ENCODE assay signal across 15 cellular contexts in genomic region chr2:144379891-144380311, GRCh38.
DNase-seq lines count a peak whose midpoint lies in the region; ATAC-seq and TF ChIP-seq lines count a peak whose summit lies in the region.
"Had no signal": no experiment of that assay in that cellular context is flagged by ENCODE, and none has a peak within 500 bp of the region (broad histone marks: within the 10 kb centered on the region; RNA-seq: fewer than 3 reads in every experiment).

No MANE protein-coding gene starts in this region.

- peaks cover 7% of the 10 kb centered on the region; the same call in 1 of the 2 replicates for H3K4me1 Mint-ChIP-seq in WTC11

- POLR2A ChIA-PET in WTC11 (lab: Charles Lee): no interaction called here

- H3K9me3 Mint-ChIP-seq in WTC11: peaks cover 6% of the 10 kb centered on the region

- H3K36me3 ChIP-seq in gastrocnemius medialis (no peaks in the 10 kb centered on the region), BE2C (no peaks in the 10 kb centered on the region)

- in situ Hi-C loops in gastrocnemius medialis (cut with MboI; ENCODE audit: low sequenced_read_pairs in 4 of 4): no loop called here

- TF ChIP-seq CTCF in WTC11 (IDR thresholded peaks at IDR 0.05) (no peak), gastrocnemius medialis (IDR thresholded peaks at IDR 0.05 in 4 of 5, conservative IDR thresholded peaks at IDR 0.05 in 1 of 5) (no peak), BE2C (IDR thresholded peaks at IDR 0.05; ENCODE audit: low read depth, low read length) (no peak)

- no peaks in the 10 kb centered on the region for H3K27me3 Mint-ChIP-seq in WTC11 (ENCODE audit: low read depth)

- no peak overlapping the region for H3K27ac Mint-ChIP-seq in WTC11
- H3K27ac Mint-ChIP-seq: activated CD4-positive, alpha-beta T cell treated with anti-CD3 and anti-CD28 coated beads, Interleukin-2, amount 10 ng/mL, durations not matched to agents 24 days and 14 days had no signal

- no peaks in the 10 kb centered on the region for H3K27me3 ChIP-seq in gastrocnemius medialis
- no peaks in the 10 kb centered on the region for H3K27me3 ChIP-seq in BE2C
- H3K27me3 ChIP-seq: BLaER1 treated with 17β-estradiol and CSF1 and Interleukin-3, amounts not matched to agents 10 nM and 100 nM had no signal

- peak overlapping the region in 2 of 4 donors; percentile 12 to 17 for H3K27ac ChIP-seq in gastrocnemius medialis
- H3K27ac ChIP-seq: KMS-11 had no signal

- H3K36me3 Mint-ChIP-seq in WTC11: no peaks in the 10 kb centered on the region

- H3K4me1 ChIP-seq in gastrocnemius medialis (no peaks in the 10 kb centered on the region), BE2C (no peaks in the 10 kb centered on the region)

- ATAC-seq in WTC11 (peak; percentile 36), left ventricle myocardium superior (peak; percentile 67), gastrocnemius medialis (peak; percentile 54 to 61)

- no peak overlapping the region for H3K4me3 Mint-ChIP-seq in WTC11
- H3K4me3 Mint-ChIP-seq: activated CD4-positive, alpha-beta T cell treated with anti-CD3 and anti-CD28 coated beads, Interleukin-2, amount 10 ng/mL, durations not matched to agents 24 days and 14 days had no signal

- H3K4me3 ChIP-seq in gastrocnemius medialis (peak overlapping the region; percentile 27 to 41 (median 34)), BE2C (ENCODE audit: low read depth, low read length) (no peak overlapping the region)
- H3K4me3 ChIP-seq: BLaER1 treated with 17β-estradiol and CSF1 and Interleukin-3, amounts not matched to agents 10 nM and 100 nM had no signal

- no peak for TF ChIP-seq POLR2A in gastrocnemius medialis (IDR thresholded peaks at IDR 0.05)

- CTCF ChIA-PET in WTC11 (lab: Charles Lee): no interaction called here

- DNase-seq in LHCN-M2 (ENCODE audit: low read depth) (peak; percentile 81), WTC11 (ENCODE audit: low spot score) (no peak), left ventricle myocardium superior (peak; percentile 43), gastrocnemius medialis (no peak), BE2C (no peak), HK-2 (ENCODE audit: unreplicated experiment) (no peak), NCI-H510A (lab: John Stamatoyannopoulos, UW) (no peak), foreskin melanocyte (no peak)
- DNase-seq: activated naive CD4-positive, alpha-beta T cell; cortex of kidney; NCI-H226; stimulated activated CD4-positive, alpha-beta T cell treated with anti-CD3 and anti-CD28 coated beads, Interleukin-15, amount 100 ng/mL, for 24 hours had no signal

- no peaks in the 10 kb centered on the region for H3K9me3 ChIP-seq in gastrocnemius medialis
- H3K9me3 ChIP-seq in BE2C: no peaks in the 10 kb centered on the region
- H3K9me3 ChIP-seq: BLaER1 treated with 17β-estradiol and CSF1 and Interleukin-3, amounts not matched to agents 10 nM and 100 nM had no signal

- intact Hi-C loops in left ventricle myocardium superior (cut with micrococcal nuclease) (no loop called here), gastrocnemius medialis (cut with DNase I; ENCODE audit: low total_unique reads) (no loop called here)

TF ChIP-seq in WTC11, 78 proteins besides CTCF, POLR2A, EP300 and RAD21:
- TF ChIP-seq, protein P1, sequence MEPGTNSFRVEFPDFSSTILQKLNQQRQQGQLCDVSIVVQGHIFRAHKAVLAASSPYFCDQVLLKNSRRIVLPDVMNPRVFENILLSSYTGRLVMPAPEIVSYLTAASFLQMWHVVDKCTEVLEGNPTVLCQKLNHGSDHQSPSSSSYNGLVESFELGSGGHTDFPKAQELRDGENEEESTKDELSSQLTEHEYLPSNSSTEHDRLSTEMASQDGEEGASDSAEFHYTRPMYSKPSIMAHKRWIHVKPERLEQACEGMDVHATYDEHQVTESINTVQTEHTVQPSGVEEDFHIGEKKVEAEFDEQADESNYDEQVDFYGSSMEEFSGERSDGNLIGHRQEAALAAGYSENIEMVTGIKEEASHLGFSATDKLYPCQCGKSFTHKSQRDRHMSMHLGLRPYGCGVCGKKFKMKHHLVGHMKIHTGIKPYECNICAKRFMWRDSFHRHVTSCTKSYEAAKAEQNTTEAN (CRISPR knock-in tag; IDR thresholded peaks at IDR 0.05): no peak
- TF ChIP-seq, protein P2, sequence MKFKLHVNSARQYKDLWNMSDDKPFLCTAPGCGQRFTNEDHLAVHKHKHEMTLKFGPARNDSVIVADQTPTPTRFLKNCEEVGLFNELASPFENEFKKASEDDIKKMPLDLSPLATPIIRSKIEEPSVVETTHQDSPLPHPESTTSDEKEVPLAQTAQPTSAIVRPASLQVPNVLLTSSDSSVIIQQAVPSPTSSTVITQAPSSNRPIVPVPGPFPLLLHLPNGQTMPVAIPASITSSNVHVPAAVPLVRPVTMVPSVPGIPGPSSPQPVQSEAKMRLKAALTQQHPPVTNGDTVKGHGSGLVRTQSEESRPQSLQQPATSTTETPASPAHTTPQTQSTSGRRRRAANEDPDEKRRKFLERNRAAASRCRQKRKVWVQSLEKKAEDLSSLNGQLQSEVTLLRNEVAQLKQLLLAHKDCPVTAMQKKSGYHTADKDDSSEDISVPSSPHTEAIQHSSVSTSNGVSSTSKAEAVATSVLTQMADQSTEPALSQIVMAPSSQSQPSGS (CRISPR knock-in tag; IDR thresholded peaks at IDR 0.05; ENCODE audit: borderline replicate concordance, low read depth): no peak
- TF ChIP-seq CREM (CRISPR knock-in tag; IDR thresholded peaks at IDR 0.05) (no peak), TP53 (CRISPR knock-in tag; IDR thresholded peaks at IDR 0.05) (no peak), AFF4 (CRISPR knock-in tag; IDR thresholded peaks at IDR 0.05; ENCODE audit: borderline replicate concordance) (no peak), FOXP1 (CRISPR knock-in tag; IDR thresholded peaks at IDR 0.05; ENCODE audit: borderline replicate concordance) (no peak), JAZF1 (CRISPR knock-in tag; IDR thresholded peaks at IDR 0.05) (no peak), SMAD4 (CRISPR knock-in tag; IDR thresholded peaks at IDR 0.05) (no peak), SMAD3 (CRISPR knock-in tag; IDR thresholded peaks at IDR 0.05; ENCODE audit: borderline replicate concordance) (no peak)

Comparison
In these comparisons a context has a peak if more than half of its experiments do, and no peak if none do; other contexts are left out.
1. DNase-seq: peak in LHCN-M2 (single experiment) and left ventricle myocardium superior (single experiment); none in WTC11 (single experiment), gastrocnemius medialis (0 of 2), BE2C (single experiment), HK-2 (single experiment), NCI-H510A (single experiment) and foreskin melanocyte (single experiment).
2. Peak in every context shown above with its lines, with median percentiles within 50 percentile points of each other: ATAC-seq.